Comparison of ENCODE assay signal across 1 cellular context in the genomic region with DNA sequence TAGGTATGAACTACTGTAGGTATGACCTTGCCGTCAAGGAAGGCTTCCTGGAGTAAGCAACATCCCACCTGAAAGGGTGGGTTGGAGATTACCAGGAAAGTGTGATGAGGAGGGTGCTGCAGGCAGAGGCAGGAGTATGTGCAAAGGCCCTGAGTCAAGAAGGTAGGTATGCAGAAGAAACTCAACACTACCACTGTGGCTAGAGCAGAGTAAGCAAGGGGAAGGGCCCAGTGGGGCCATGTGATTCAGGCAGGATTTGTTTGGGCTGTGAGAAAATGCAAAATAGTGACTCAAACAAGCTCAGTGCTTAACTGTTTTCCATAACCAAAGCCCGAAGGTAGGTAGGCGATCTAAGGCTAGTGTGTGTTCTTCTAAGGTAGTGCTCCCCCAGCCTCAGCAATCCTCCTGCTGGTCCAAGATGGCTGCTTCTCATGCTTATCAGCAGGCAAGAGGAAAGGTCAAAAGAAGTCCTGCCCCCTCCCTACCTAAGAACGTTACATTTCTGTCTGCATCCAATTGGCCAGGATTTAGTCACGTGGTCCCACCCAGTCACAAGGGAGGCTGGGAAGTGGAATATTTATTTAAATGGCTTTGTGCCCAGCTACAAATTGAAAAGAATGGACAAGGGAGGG.
A peak's percentile ranks its signal among the peaks of the same experiment; 100 is the strongest.
TF ChIP-seq lines count a peak whose summit lies in the region.

No MANE protein-coding gene starts in this region.

TF ChIP-seq in WTC11, 78 proteins besides CTCF, POLR2A, EP300 and RAD21 (continued from another document):
- TF ChIP-seq, protein P1, sequence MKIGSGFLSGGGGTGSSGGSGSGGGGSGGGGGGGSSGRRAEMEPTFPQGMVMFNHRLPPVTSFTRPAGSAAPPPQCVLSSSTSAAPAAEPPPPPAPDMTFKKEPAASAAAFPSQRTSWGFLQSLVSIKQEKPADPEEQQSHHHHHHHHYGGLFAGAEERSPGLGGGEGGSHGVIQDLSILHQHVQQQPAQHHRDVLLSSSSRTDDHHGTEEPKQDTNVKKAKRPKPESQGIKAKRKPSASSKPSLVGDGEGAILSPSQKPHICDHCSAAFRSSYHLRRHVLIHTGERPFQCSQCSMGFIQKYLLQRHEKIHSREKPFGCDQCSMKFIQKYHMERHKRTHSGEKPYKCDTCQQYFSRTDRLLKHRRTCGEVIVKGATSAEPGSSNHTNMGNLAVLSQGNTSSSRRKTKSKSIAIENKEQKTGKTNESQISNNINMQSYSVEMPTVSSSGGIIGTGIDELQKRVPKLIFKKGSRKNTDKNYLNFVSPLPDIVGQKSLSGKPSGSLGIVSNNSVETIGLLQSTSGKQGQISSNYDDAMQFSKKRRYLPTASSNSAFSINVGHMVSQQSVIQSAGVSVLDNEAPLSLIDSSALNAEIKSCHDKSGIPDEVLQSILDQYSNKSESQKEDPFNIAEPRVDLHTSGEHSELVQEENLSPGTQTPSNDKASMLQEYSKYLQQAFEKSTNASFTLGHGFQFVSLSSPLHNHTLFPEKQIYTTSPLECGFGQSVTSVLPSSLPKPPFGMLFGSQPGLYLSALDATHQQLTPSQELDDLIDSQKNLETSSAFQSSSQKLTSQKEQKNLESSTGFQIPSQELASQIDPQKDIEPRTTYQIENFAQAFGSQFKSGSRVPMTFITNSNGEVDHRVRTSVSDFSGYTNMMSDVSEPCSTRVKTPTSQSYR (CRISPR knock-in tag; IDR thresholded peaks at IDR 0.05) = no peak
- peak; percentile 72 for TF ChIP-seq USF2 (CRISPR knock-in tag; IDR thresholded peaks at IDR 0.05)
- TF ChIP-seq ZNF263 (CRISPR knock-in tag; IDR thresholded peaks at IDR 0.05; ENCODE audit: low read depth) = peak; percentile 67; the same call in 1 of the 2 replicates
- TF ChIP-seq GTF2I (CRISPR knock-in tag; conservative IDR thresholded peaks at IDR 0.05) = peak; percentile 65; the same call in 1 of the 2 replicates
- TF ChIP-seq ZNF532 (CRISPR knock-in tag; IDR thresholded peaks at IDR 0.05; ENCODE audit: borderline replicate concordance) = no peak
- TF ChIP-seq JUN (CRISPR knock-in tag; IDR thresholded peaks at IDR 0.05) = no peak
- no peak for TF ChIP-seq ELF4 (CRISPR knock-in tag; IDR thresholded peaks at IDR 0.05; ENCODE audit: low read depth)
- no peak for TF ChIP-seq MAX (CRISPR knock-in tag; IDR thresholded peaks at IDR 0.05)
- TF ChIP-seq, protein P2, sequence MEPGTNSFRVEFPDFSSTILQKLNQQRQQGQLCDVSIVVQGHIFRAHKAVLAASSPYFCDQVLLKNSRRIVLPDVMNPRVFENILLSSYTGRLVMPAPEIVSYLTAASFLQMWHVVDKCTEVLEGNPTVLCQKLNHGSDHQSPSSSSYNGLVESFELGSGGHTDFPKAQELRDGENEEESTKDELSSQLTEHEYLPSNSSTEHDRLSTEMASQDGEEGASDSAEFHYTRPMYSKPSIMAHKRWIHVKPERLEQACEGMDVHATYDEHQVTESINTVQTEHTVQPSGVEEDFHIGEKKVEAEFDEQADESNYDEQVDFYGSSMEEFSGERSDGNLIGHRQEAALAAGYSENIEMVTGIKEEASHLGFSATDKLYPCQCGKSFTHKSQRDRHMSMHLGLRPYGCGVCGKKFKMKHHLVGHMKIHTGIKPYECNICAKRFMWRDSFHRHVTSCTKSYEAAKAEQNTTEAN (CRISPR knock-in tag; IDR thresholded peaks at IDR 0.05) = no peak
- no peak for TF ChIP-seq CREM (CRISPR knock-in tag; IDR thresholded peaks at IDR 0.05)
- no peak for TF ChIP-seq MXD4 (CRISPR knock-in tag; IDR thresholded peaks at IDR 0.05; ENCODE audit: borderline replicate concordance)
TF ChIP-seq in WTC11: peak in this region for 3.
